Comparison of ENCODE assay signal across 2 cellular contexts in genomic region chr2:24412812-24413211, GRCh38.
A peak's percentile ranks its signal among the peaks of the same experiment; 100 is the strongest.
TF ChIP-seq lines count a peak whose summit lies in the region.

No MANE protein-coding gene starts in this region.

TF ChIP-seq in HepG2, 621 proteins besides CTCF, POLR2A, EP300 and RAD21 (continued from another document):
- TF ChIP-seq PRDM15 (CRISPR knock-in tag; IDR thresholded peaks at IDR 0.05) (peak; percentile 85), ZFP62 (CRISPR knock-in tag; IDR thresholded peaks at IDR 0.05) (no peak)

TF ChIP-seq in WTC11, 78 proteins besides CTCF, POLR2A, EP300 and RAD21:
- TF ChIP-seq PRDM15 (CRISPR knock-in tag; IDR thresholded peaks at IDR 0.05): peak; percentile 77
- TF ChIP-seq IRF2 (CRISPR knock-in tag; IDR thresholded peaks at IDR 0.05; ENCODE audit: borderline replicate concordance, low read depth): no peak
